ENCODE assay signal across 10 cellular contexts in the genomic region with DNA sequence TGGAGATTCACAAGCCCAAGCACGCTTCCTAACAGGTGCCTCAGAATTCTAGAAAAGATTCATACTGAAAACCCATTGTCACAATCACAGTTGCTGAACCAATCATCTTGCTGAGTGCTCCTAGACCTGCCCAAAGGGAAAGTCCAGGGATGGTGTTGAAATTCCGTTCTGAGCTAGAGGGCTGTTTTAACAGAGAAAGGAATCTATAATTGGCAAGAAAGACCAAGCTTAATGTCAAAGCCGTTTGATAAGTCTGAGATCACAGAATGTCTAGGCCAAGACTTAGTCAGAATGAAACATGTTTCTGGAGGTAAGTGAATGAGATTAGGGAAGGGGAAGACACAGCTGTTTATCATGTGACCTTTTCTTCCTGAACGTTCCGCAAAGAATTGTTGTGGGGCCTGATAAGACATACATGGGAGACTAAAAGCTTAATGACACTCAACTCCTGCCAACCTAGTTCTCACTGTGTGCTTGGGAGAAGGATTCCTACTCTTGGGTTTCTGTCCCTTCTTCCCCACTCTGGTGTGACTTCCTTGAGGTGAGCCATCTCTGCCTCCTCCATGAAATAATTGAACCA. TPM values are rescaled to one million over a fixed set of nuclear protein-coding genes. Genes with fewer than 3 reads are reported as not detected.
DNase-seq lines count a peak whose midpoint lies in the region; ATAC-seq, FAIRE-seq and TF ChIP-seq lines count a peak whose summit lies in the region.
"Had no signal": no experiment of that assay in that cellular context is flagged by ENCODE, and none has a peak within 500 bp of the region (broad histone marks: within the 10 kb centered on the region; RNA-seq: fewer than 3 reads in every experiment).

No MANE protein-coding gene starts in this region.

- no peaks in the 10 kb centered on the region for H3K9me3 Mint-ChIP-seq in MCF 10A (ENCODE audit: unreplicated experiment)
- no peaks in the 10 kb centered on the region for H3K9me3 Mint-ChIP-seq in activated T-helper 1 cell treated with anti-CD3 and anti-CD28 coated beads, Interleukin-12 subunit alpha, Interleukin-12 subunit beta, Interleukin-2, Interleukin-4 antibody, amounts not matched to agents 30 ng/mL and 10 ng/mL and 1 ng/mL, durations not matched to agents 14 hours and 24 hours and 36 hours
- no peaks in the 10 kb centered on the region for H3K9me3 Mint-ChIP-seq in stimulated activated effector memory CD8-positive, alpha-beta T cell treated with anti-CD3 and anti-CD28 coated beads, Interleukin-12 subunit alpha, Interleukin-12 subunit beta, amount 100 ng/mL, for 72 hours

- intact Hi-C loops in MCF 10A (cut with micrococcal nuclease), result no loop called here
- intact Hi-C loops in breast epithelium (cut with DNase I; ENCODE audit: low total_unique reads), result no loop called here
- intact Hi-C loops in activated T-helper 1 cell treated with anti-CD3 and anti-CD28 coated beads, Interleukin-12 subunit alpha, Interleukin-12 subunit beta, Interleukin-2, Interleukin-4 antibody, amounts not matched to agents 30 ng/mL and 10 ng/mL and 1 ng/mL, durations not matched to agents 14 hours and 24 hours and 36 hours (cut with micrococcal nuclease), result loop anchor here (1.0 kb wide), 6 partner anchors 20 to 90 kb away; no protein-coding TSS in a partner anchor

- H3K27me3 ChIP-seq in breast epithelium (no peaks in the 10 kb centered on the region), tibial nerve (no peaks in the 10 kb centered on the region)

- H3K4me3 ChIP-seq in breast epithelium, result no peak overlapping the region
- H3K4me3 ChIP-seq in tibial nerve, result no peak overlapping the region

- H3K4me3 Mint-ChIP-seq in MCF 10A (ENCODE audit: unreplicated experiment), result no peak overlapping the region
- H3K4me3 Mint-ChIP-seq in activated T-helper 1 cell treated with anti-CD3 and anti-CD28 coated beads, Interleukin-12 subunit alpha, Interleukin-12 subunit beta, Interleukin-2, Interleukin-4 antibody, amounts not matched to agents 30 ng/mL and 10 ng/mL and 1 ng/mL, durations not matched to agents 14 hours and 24 hours and 36 hours, result peak overlapping the region; percentile 13
- H3K4me3 Mint-ChIP-seq in stimulated activated effector memory CD8-positive, alpha-beta T cell treated with anti-CD3 and anti-CD28 coated beads, Interleukin-12 subunit alpha, Interleukin-12 subunit beta, amount 100 ng/mL, for 72 hours, result peak overlapping the region; percentile 10

- BruUV-seq in MCF 10A (replicated peaks; lab: Mats Ljungman, UMichigan), result no TSS peak

- H3K36me3 ChIP-seq in breast epithelium (no peaks in the 10 kb centered on the region), tibial nerve (no peaks in the 10 kb centered on the region)

- H3K4me1 ChIP-seq in breast epithelium, result no peaks in the 10 kb centered on the region
- no peaks in the 10 kb centered on the region for H3K4me1 ChIP-seq in tibial nerve

- no peak for TF ChIP-seq CTCF in MCF 10A (IDR thresholded peaks at IDR 0.05; ENCODE audit: unreplicated experiment)
- TF ChIP-seq CTCF in breast epithelium (IDR thresholded peaks at IDR 0.05), result no peak
- TF ChIP-seq CTCF in D721Med (IDR thresholded peaks at IDR 0.05; ENCODE audit: insufficient read depth, missing control alignments), result no peak
- no peak for TF ChIP-seq CTCF in tibial nerve (IDR thresholded peaks at IDR 0.05)

- H3K4me1 Mint-ChIP-seq in MCF 10A (ENCODE audit: insufficient read depth, unreplicated experiment), result peaks cover 19% of the 10 kb centered on the region
- peaks cover 47% of the 10 kb centered on the region for H3K4me1 Mint-ChIP-seq in activated T-helper 1 cell treated with anti-CD3 and anti-CD28 coated beads, Interleukin-12 subunit alpha, Interleukin-12 subunit beta, Interleukin-2, Interleukin-4 antibody, amounts not matched to agents 30 ng/mL and 10 ng/mL and 1 ng/mL, durations not matched to agents 14 hours and 24 hours and 36 hours (ENCODE audit: low read depth)
- peaks cover 21% of the 10 kb centered on the region for H3K4me1 Mint-ChIP-seq in stimulated activated effector memory CD8-positive, alpha-beta T cell treated with anti-CD3 and anti-CD28 coated beads, Interleukin-12 subunit alpha, Interleukin-12 subunit beta, amount 100 ng/mL, for 72 hours

- H3K36me3 Mint-ChIP-seq in MCF 10A (ENCODE audit: insufficient read depth, unreplicated experiment), result no peaks in the 10 kb centered on the region
- H3K36me3 Mint-ChIP-seq in activated T-helper 1 cell treated with anti-CD3 and anti-CD28 coated beads, Interleukin-12 subunit alpha, Interleukin-12 subunit beta, Interleukin-2, Interleukin-4 antibody, amounts not matched to agents 30 ng/mL and 10 ng/mL and 1 ng/mL, durations not matched to agents 14 hours and 24 hours and 36 hours (ENCODE audit: low read depth), result no peaks in the 10 kb centered on the region
- no peaks in the 10 kb centered on the region for H3K36me3 Mint-ChIP-seq in stimulated activated effector memory CD8-positive, alpha-beta T cell treated with anti-CD3 and anti-CD28 coated beads, Interleukin-12 subunit alpha, Interleukin-12 subunit beta, amount 100 ng/mL, for 72 hours

- DNase-seq in MCF 10A (ENCODE audit: unreplicated experiment) (peak; percentile 76), breast epithelium (ENCODE audit: low spot score in 2 of 2) (no peak), D721Med (ENCODE audit: insufficient read length, low spot score) (no peak), tibial nerve (ENCODE audit: low spot score in 2 of 2) (no peak)
- DNase-seq in activated T-helper 1 cell treated with anti-CD3 and anti-CD28 coated beads, Interleukin-12 subunit alpha, Interleukin-12 subunit beta, Interleukin-2, Interleukin-4 antibody, amounts not matched to agents 30 ng/mL and 10 ng/mL and 1 ng/mL, durations not matched to agents 14 hours and 24 hours and 36 hours (ENCODE audit: low spot score), result no peak
- peak in 1 of 2 donors; percentile 55 for DNase-seq in stimulated activated effector memory CD8-positive, alpha-beta T cell treated with anti-CD3 and anti-CD28 coated beads, Interleukin-12 subunit alpha, Interleukin-12 subunit beta, amount 100 ng/mL, for 72 hours (ENCODE audit: low spot score in 2 of 2)
- no peak for DNase-seq in activated effector memory CD4-positive, alpha-beta T cell treated with Interleukin-2 at 50 U/mL for 16 hours
- DNase-seq: NCI-H748 treated with DMSO at 0.1 percent for 48 hours had no signal

- H3K27ac ChIP-seq in breast epithelium (no peak overlapping the region), tibial nerve (no peak overlapping the region)

- CTCF ChIA-PET in MCF 10A (lab: Yijun Ruan, JAX), result interaction anchor here (0.6 to 2.1 kb wide), 3 partner anchors 8 to 26 kb away, joined by 4 to 5 read pairs (median 4); no protein-coding TSS in a partner anchor

- WGBS in tibial nerve, 2 donors, result 48 to 50% methylated on average over 5 of the region's 5 CpGs

- TF ChIP-seq POLR2A in breast epithelium (IDR thresholded peaks at IDR 0.05) (no peak), tibial nerve (IDR thresholded peaks at IDR 0.05) (no peak)

- peak; percentile 74 for ATAC-seq in HG02938 (IDR thresholded peaks at IDR 0.05; ENCODE audit: unreplicated experiment)
- ATAC-seq in stimulated activated effector memory CD8-positive, alpha-beta T cell treated with anti-CD3 and anti-CD28 coated beads, Interleukin-12 subunit alpha, Interleukin-12 subunit beta, amount 100 ng/mL, for 72 hours, result peak; percentile 92

- H3K27ac Mint-ChIP-seq in MCF 10A (ENCODE audit: low read depth, unreplicated experiment), result no peak overlapping the region
- peak overlapping the region; percentile 88 for H3K27ac Mint-ChIP-seq in activated T-helper 1 cell treated with anti-CD3 and anti-CD28 coated beads, Interleukin-12 subunit alpha, Interleukin-12 subunit beta, Interleukin-2, Interleukin-4 antibody, amounts not matched to agents 30 ng/mL and 10 ng/mL and 1 ng/mL, durations not matched to agents 14 hours and 24 hours and 36 hours
- peak overlapping the region; percentile 50 for H3K27ac Mint-ChIP-seq in stimulated activated effector memory CD8-positive, alpha-beta T cell treated with anti-CD3 and anti-CD28 coated beads, Interleukin-12 subunit alpha, Interleukin-12 subunit beta, amount 100 ng/mL, for 72 hours

- POLR2A ChIA-PET in MCF 10A (lab: Yijun Ruan, JAX), result interaction anchor here (1.0 to 3.6 kb wide), 7 partner anchors 9 to 34 kb away, joined by 3 to 32 read pairs (median 3); a partner anchor contains a TSS

- no peak for TF ChIP-seq EP300 in tibial nerve (IDR thresholded peaks at IDR 0.05)

- no peaks in the 10 kb centered on the region for H3K27me3 Mint-ChIP-seq in MCF 10A (ENCODE audit: insufficient read depth, unreplicated experiment)
- no peaks in the 10 kb centered on the region for H3K27me3 Mint-ChIP-seq in activated T-helper 1 cell treated with anti-CD3 and anti-CD28 coated beads, Interleukin-12 subunit alpha, Interleukin-12 subunit beta, Interleukin-2, Interleukin-4 antibody, amounts not matched to agents 30 ng/mL and 10 ng/mL and 1 ng/mL, durations not matched to agents 14 hours and 24 hours and 36 hours (ENCODE audit: insufficient read depth)

- H3K9me3 ChIP-seq in breast epithelium (no peaks in the 10 kb centered on the region), tibial nerve (no peaks in the 10 kb centered on the region)

- no peak for FAIRE-seq in D721Med (lab: Jason Lieb, UNC)
- FAIRE-seq: colon had no signal

RNA-seq across cellular contexts. Expression of a gene that starts 27.5 kb away (rescaled TPM):
- 21.7 and 28.0 TPM in 2 replicates for total RNA-seq in MCF 10A (2022)
- total RNA-seq in breast epithelium, result 1 to 10 TPM; 1.1 to 7.5 (median 5.3) TPM
- total RNA-seq in activated T-helper 1 cell treated with anti-CD3 and anti-CD28 coated beads, Interleukin-12 subunit alpha, Interleukin-12 subunit beta, Interleukin-2, Interleukin-4 antibody, amounts not matched to agents 30 ng/mL and 10 ng/mL and 1 ng/mL, durations not matched to agents 14 hours and 24 hours and 36 hours, result 57.2 and 59.5 TPM in 2 replicates
- total RNA-seq in tibial nerve, result under 1 TPM in 2 of 4 donors, not detected in 2; 0.22 to 0.98 TPM
